In genomic region chr18:21612125-21613100, GRCh38 we compare ENCODE assay signal across 8 cellular contexts. TPM values are rescaled to one million over a fixed set of nuclear protein-coding genes. Genes with fewer than 3 reads are reported as not detected.
DNase-seq lines count a peak whose midpoint lies in the region; ATAC-seq, FAIRE-seq and TF ChIP-seq lines count a peak whose summit lies in the region.

SNRPD1 (plus strand) TSS chr18:21612314; CDS start chr18:21612430, 116 bp downstream.

- H3K4me1 ChIP-seq in HUES48 (ENCODE audit: control insufficient read depth, insufficient read depth, low read length) (no peaks in the 10 kb centered on the region), NT2/D1 (ENCODE audit: insufficient read depth, insufficient read length) (no peaks in the 10 kb centered on the region), mesodermal cell (ENCODE audit: control insufficient read depth, insufficient read depth, low read length, poor library complexity, severe bottlenecking) (peaks cover 3% of the 10 kb centered on the region)

- ATAC-seq in GM21390 (IDR thresholded peaks at IDR 0.05; ENCODE audit: unreplicated experiment), result peak; percentile 98

- in situ Hi-C loops in endometrial microvascular endothelial cells (cut with HindIII; ENCODE audit: inconsistent ontology term, low pct_unique_long_range_greater_than_20kb, low sequenced_read_pairs), result no loop called here

- WGBS in mesodermal cell (ENCODE audit: insufficient coverage in 2 of 2), 2 experiments, result 1% methylated on average over 52 to 56 of the region's 59 CpGs

- peak; percentile 92 for DNase-seq in D721Med (ENCODE audit: insufficient read length, low spot score)
- peak; percentile 83 for DNase-seq in NT2/D1 (ENCODE audit: low read depth, low spot score)
- peak; percentile 22 for DNase-seq in activated CD8-positive, alpha-beta memory T cell treated with anti-CD3 and anti-CD28 coated beads, Interleukin-2, amount 50 U/mL, for 1 hour (ENCODE audit: extremely low read depth)
- peak; percentile 64 to 79 for DNase-seq in stimulated activated CD8-positive, alpha-beta memory T cell treated with anti-CD3 and anti-CD28 coated beads, Interleukin-15, amount 100 ng/mL, for 4 hours (ENCODE audit: low read depth in 2 of 2)

- H3K9me3 ChIP-seq in HUES48 (ENCODE audit: control insufficient read depth, insufficient read depth, low read length) (no peaks in the 10 kb centered on the region), NT2/D1 (ENCODE audit: insufficient read depth, low read length) (no peaks in the 10 kb centered on the region), mesodermal cell (ENCODE audit: control insufficient read depth, low read length) (peaks cover 6% of the 10 kb centered on the region)

- H3K4me3 ChIP-seq in HUES48 (ENCODE audit: low read depth, low read length), result peak within 1 kb of the TSS; percentile 92
- H3K4me3 ChIP-seq in NT2/D1 (ENCODE audit: insufficient read length, low read depth), result peak within 1 kb of the TSS; percentile 94
- H3K4me3 ChIP-seq in mesodermal cell (ENCODE audit: extremely low read depth, insufficient read depth, low read length, poor library complexity, severe bottlenecking), result peak within 1 kb of the TSS; percentile 70

- peak; percentile 91 for TF ChIP-seq CTCF in D721Med (IDR thresholded peaks at IDR 0.05; ENCODE audit: insufficient read depth, missing control alignments)

- H3K27me3 ChIP-seq in HUES48 (ENCODE audit: control insufficient read depth, insufficient read depth, low read length), result no peaks in the 10 kb centered on the region
- H3K27me3 ChIP-seq in NT2/D1 (ENCODE audit: insufficient read depth, insufficient read length), result no peaks in the 10 kb centered on the region

- peak within 1 kb of the TSS; percentile 98 for H3K27ac ChIP-seq in HUES48 (ENCODE audit: low read depth, low read length)
- H3K27ac ChIP-seq in mesodermal cell (ENCODE audit: low read depth, low read length, severe bottlenecking), result peak within 1 kb of the TSS; percentile 93

- H3K9ac ChIP-seq in HUES48 (ENCODE audit: low read depth, low read length) (peak within 1 kb of the TSS; percentile 97), NT2/D1 (ENCODE audit: insufficient read length, low read depth) (peak within 1 kb of the TSS; percentile 96)

- H3K36me3 ChIP-seq in HUES48 (ENCODE audit: control insufficient read depth, insufficient read depth, low read length), result peaks cover 24% of the 10 kb centered on the region
- peaks cover 33% of the 10 kb centered on the region for H3K36me3 ChIP-seq in NT2/D1 (ENCODE audit: insufficient read depth, insufficient read length, low read length)
- H3K36me3 ChIP-seq in mesodermal cell (ENCODE audit: control insufficient read depth, insufficient read depth, low read length), result peaks cover 37% of the 10 kb centered on the region

- no peak for FAIRE-seq in D721Med (lab: Jason Lieb, UNC)

RNA-seq across cellular contexts. Expression of gene SNRPD1, which starts in this region (rescaled TPM):
- total RNA-seq in endometrial microvascular endothelial cells (ENCODE audit: inconsistent ontology term), result 22.4 TPM
- 141 TPM for polyA plus RNA-seq in mesodermal cell (2013, experiment 1 of 2)
- polyA plus RNA-seq in mesodermal cell (2013, experiment 2 of 2), result 149 TPM

Comparison
In these comparisons a context has a peak if more than half of its experiments do, and no peak if none do; other contexts are left out.
1. Peak in every context shown above with its lines: DNase-seq, ATAC-seq, H3K4me3 ChIP-seq and H3K27ac ChIP-seq.
2. DNase-seq: peak in every context shown above with its lines; median percentile 92 in D721Med; 83 in NT2/D1; 72 in stimulated activated CD8-positive, alpha-beta memory T cell treated with anti-CD3 and anti-CD28 coated beads, Interleukin-15, amount 100 ng/mL, for 4 hours; 22 in activated CD8-positive, alpha-beta memory T cell treated with anti-CD3 and anti-CD28 coated beads, Interleukin-2, amount 50 U/mL, for 1 hour.